Comparison of ENCODE assay signal across 9 cellular contexts in the genomic region with DNA sequence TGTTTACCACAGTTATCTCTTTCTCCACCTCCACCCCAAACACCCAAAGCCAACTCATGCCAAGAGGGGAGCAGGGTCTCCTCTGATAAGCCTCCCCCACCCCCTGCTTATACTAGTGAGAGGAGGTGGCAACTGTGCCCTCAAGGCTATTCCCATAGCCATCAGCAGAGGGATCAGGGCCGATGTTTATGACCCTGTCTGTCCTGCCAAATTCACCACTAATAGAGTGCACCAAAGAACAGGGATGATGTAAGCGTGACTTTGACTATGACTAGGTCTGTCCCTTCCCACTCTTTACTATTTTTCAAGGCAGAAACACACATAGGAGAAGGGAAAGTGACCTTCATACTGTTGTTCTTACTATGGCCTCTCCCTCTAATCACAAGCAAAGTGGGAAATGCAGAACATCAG.
DNase-seq lines count a peak whose midpoint lies in the region; ATAC-seq and TF ChIP-seq lines count a peak whose summit lies in the region.
"Had no signal": no experiment of that assay in that cellular context is flagged by ENCODE, and none has a peak within 500 bp of the region (broad histone marks: within the 10 kb centered on the region; RNA-seq: fewer than 3 reads in every experiment).

No MANE protein-coding gene starts in this region.

- H2BK15ac ChIP-seq in mesendoderm (replicated peaks; ENCODE audit: low read depth) = no peak overlapping the region

- H3K27me3 Mint-ChIP-seq in activated T-cell treated with anti-CD3 and anti-CD28 coated beads, Interleukin-2, amount 50 U/mL, for 24 hours = no peaks in the 10 kb centered on the region

- H3K4me3 ChIP-seq in mesendoderm (ENCODE audit: low read length) = no peak overlapping the region

- H3K23ac ChIP-seq in mesendoderm (ENCODE audit: low read length) = no peak overlapping the region

- H3K4me3 Mint-ChIP-seq in activated T-cell treated with anti-CD3 and anti-CD28 coated beads, Interleukin-2, amount 50 U/mL, for 24 hours = no peak overlapping the region

- no peak overlapping the region for H3K9ac ChIP-seq in mesendoderm (ENCODE audit: low read length)

- no peak overlapping the region for H4K5ac ChIP-seq in mesendoderm (ENCODE audit: low read length)

- H3K79me2 ChIP-seq in mesendoderm (ENCODE audit: control insufficient read depth, insufficient read depth, low read length) = no peaks in the 10 kb centered on the region

- H3K79me1 ChIP-seq in mesendoderm (ENCODE audit: low read length) = no peaks in the 10 kb centered on the region

- no peak overlapping the region for H4K8ac ChIP-seq in mesendoderm (ENCODE audit: low read depth, low read length)

- no peaks in the 10 kb centered on the region for H3K36me3 Mint-ChIP-seq in activated T-cell treated with anti-CD3 and anti-CD28 coated beads, Interleukin-2, amount 50 U/mL, for 24 hours (ENCODE audit: low read depth)

- no peaks in the 10 kb centered on the region for H3K36me3 ChIP-seq in mesendoderm (ENCODE audit: control insufficient read depth, insufficient read depth, low read length)

- H2BK120ac ChIP-seq in mesendoderm (ENCODE audit: low read depth, low read length) = no peak overlapping the region

- no peak overlapping the region for H2BK5ac ChIP-seq in mesendoderm (ENCODE audit: low read length)

- peaks cover 15% of the 10 kb centered on the region for H3K4me1 ChIP-seq in mesendoderm (ENCODE audit: control insufficient read depth, low read depth, low read length)

- H3K27ac Mint-ChIP-seq in activated T-cell treated with anti-CD3 and anti-CD28 coated beads, Interleukin-2, amount 50 U/mL, for 24 hours = no peak overlapping the region

- H2AK5ac ChIP-seq in mesendoderm (ENCODE audit: low read length) = no peak overlapping the region

- DNase-seq in AG20443 (ENCODE audit: low spot score) (peak; percentile 65), caudate nucleus (lab: John Stamatoyannopoulos, UW) (no peak), mesendoderm (peak; percentile 70), NCI-H510A (lab: John Stamatoyannopoulos, UW) (no peak)
- no peak for DNase-seq in activated T-cell treated with anti-CD3 and anti-CD28 coated beads, Interleukin-2, amount 50 U/mL, for 24 hours
- DNase-seq: NCI-H1436 treated with DMSO at 0.1 percent for 48 hours had no signal

- H3K4me2 ChIP-seq in mesendoderm (ENCODE audit: low read length) = no peak overlapping the region

- H3K4ac ChIP-seq in mesendoderm (ENCODE audit: low read depth, low read length) = no peak overlapping the region

- H3K18ac ChIP-seq in mesendoderm (ENCODE audit: low read length) = no peak overlapping the region

- H3K4me1 Mint-ChIP-seq in activated T-cell treated with anti-CD3 and anti-CD28 coated beads, Interleukin-2, amount 50 U/mL, for 24 hours (ENCODE audit: low read depth) = peaks cover 10% of the 10 kb centered on the region

- H3K27me3 ChIP-seq in mesendoderm (ENCODE audit: insufficient read depth, low read length, poor library complexity) = no peaks in the 10 kb centered on the region

- no peak overlapping the region for H3K56ac ChIP-seq in mesendoderm (ENCODE audit: low read length)

- H3K27ac ChIP-seq in caudate nucleus (ENCODE audit: low read depth, low read length) (peak overlapping the region; percentile 91), mesendoderm (ENCODE audit: low read depth, low read length) (no peak overlapping the region)

- no peak for TF ChIP-seq POLR2A in GM18505 (IDR thresholded peaks at IDR 0.05; ENCODE audit: borderline replicate concordance, extremely low read depth, insufficient read depth, insufficient read length)

- no CpG with 5 or more reads among the region's 2 CpGs for WGBS in mesendoderm (ENCODE audit: extremely low coverage, insufficient coverage, low lambda C conversion rate)

- no peaks in the 10 kb centered on the region for H3K9me3 Mint-ChIP-seq in activated T-cell treated with anti-CD3 and anti-CD28 coated beads, Interleukin-2, amount 50 U/mL, for 24 hours

- ATAC-seq in HG02884 (IDR thresholded peaks at IDR 0.05; ENCODE audit: unreplicated experiment) = peak; percentile 39
- ATAC-seq in GM18868 (IDR thresholded peaks at IDR 0.05; ENCODE audit: unreplicated experiment) = no peak
- no peak for ATAC-seq in GM18505 (IDR thresholded peaks at IDR 0.05; ENCODE audit: unreplicated experiment)

Comparison
In these comparisons a context has a peak if more than half of its experiments do, and no peak if none do; other contexts are left out.
1. DNase-seq: peak in AG20443 (single experiment) and mesendoderm (single experiment); none in caudate nucleus (0 of 61), NCI-H510A (single experiment) and activated T-cell treated with anti-CD3 and anti-CD28 coated beads, Interleukin-2, amount 50 U/mL, for 24 hours (single experiment).